ENCODE assay signal across 19 cellular contexts in genomic region chr15:95295311-95295710, GRCh38.
"Had no signal": no experiment of that assay in that cellular context is flagged by ENCODE, and none has a peak within 500 bp of the region (broad histone marks: within the 10 kb centered on the region; RNA-seq: fewer than 3 reads in every experiment).

No MANE protein-coding gene starts in this region.

- DNase-seq: activated CD4-positive, alpha-beta T cell treated with anti-CD3 and anti-CD28 coated beads for 48 hours; activated CD4-positive, CD25-positive, alpha-beta regulatory T cell; activated CD8-positive, alpha-beta T cell treated with anti-CD3 and anti-CD28 coated beads for 36 hours; activated naive CD4-positive, alpha-beta T cell treated with anti-CD3 and anti-CD28 coated beads for 36 hours; activated T-cell treated with anti-CD3 and anti-CD28 coated beads, Interleukin-2, amount 50 U/mL, for 24 hours; brain microvascular endothelial cell; colonic mucosa; heart left ventricle; left ventricle myocardium inferior; mammary epithelial cell; mucosa of descending colon; naive B cell; stimulated activated CD4-positive, alpha-beta T cell treated with anti-CD3 and anti-CD28 coated beads, Interleukin-12 subunit alpha, Interleukin-12 subunit beta, amount 100 ng/mL, for 4 hours; stimulated activated CD4-positive, alpha-beta T cell treated with anti-CD3 and anti-CD28 coated beads, Interleukin-1b, Interleukin-23, amount 100 ng/mL, for 48 hours; stimulated activated naive CD8-positive, alpha-beta T cell treated with anti-CD3 and anti-CD28 coated beads, Interleukin-15, Interleukin-2, amounts not matched to agents 100 U/mL and 50 U/mL, for 24 hours; substantia nigra; transverse colon had no signal

- H3K9me3 ChIP-seq: colonic mucosa, gastroesophageal sphincter, heart left ventricle, left ventricle myocardium inferior, mucosa of descending colon, transverse colon, vagina had no signal

- H3K4me1 ChIP-seq: colonic mucosa had no signal

- H3K27me3 ChIP-seq: brain microvascular endothelial cell, colonic mucosa, gastroesophageal sphincter, transverse colon, vagina had no signal

- H3K36me3 ChIP-seq: brain microvascular endothelial cell, colonic mucosa, gastroesophageal sphincter, heart left ventricle, left ventricle myocardium inferior, transverse colon, vagina had no signal

- ATAC-seq: activated CD8-positive, alpha-beta T cell treated with anti-CD3 and anti-CD28 coated beads for 36 hours; gastroesophageal sphincter; heart left ventricle; mucosa of descending colon; stimulated activated naive CD8-positive, alpha-beta T cell treated with anti-CD3 and anti-CD28 coated beads, Interleukin-15, Interleukin-2, amounts not matched to agents 100 U/mL and 50 U/mL, for 24 hours had no signal

- H3K4me3 ChIP-seq: colonic mucosa, gastroesophageal sphincter, heart left ventricle, left ventricle myocardium inferior, mucosa of descending colon, transverse colon, vagina had no signal

- H3K27ac ChIP-seq: brain microvascular endothelial cell, colonic mucosa, gastroesophageal sphincter, heart left ventricle, left ventricle myocardium inferior, transverse colon, vagina had no signal
